1 cellular context compared by ENCODE assay signal in genomic region chr1:1431845-1432565, GRCh38.
TF ChIP-seq lines count a peak whose summit lies in the region.

No MANE protein-coding gene starts in this region.

TF ChIP-seq in GM12878, 131 proteins besides CTCF, POLR2A, EP300 and RAD21:
- TF ChIP-seq MLLT1 (IDR thresholded peaks at IDR 0.05) (no peak), SIX5 (IDR thresholded peaks at IDR 0.05; ENCODE audit: low read depth, low read length, severe bottlenecking) (no peak), ATF2 (IDR thresholded peaks at IDR 0.05; ENCODE audit: low read length) (no peak)
